13 cellular contexts compared by ENCODE assay signal in the genomic region with DNA sequence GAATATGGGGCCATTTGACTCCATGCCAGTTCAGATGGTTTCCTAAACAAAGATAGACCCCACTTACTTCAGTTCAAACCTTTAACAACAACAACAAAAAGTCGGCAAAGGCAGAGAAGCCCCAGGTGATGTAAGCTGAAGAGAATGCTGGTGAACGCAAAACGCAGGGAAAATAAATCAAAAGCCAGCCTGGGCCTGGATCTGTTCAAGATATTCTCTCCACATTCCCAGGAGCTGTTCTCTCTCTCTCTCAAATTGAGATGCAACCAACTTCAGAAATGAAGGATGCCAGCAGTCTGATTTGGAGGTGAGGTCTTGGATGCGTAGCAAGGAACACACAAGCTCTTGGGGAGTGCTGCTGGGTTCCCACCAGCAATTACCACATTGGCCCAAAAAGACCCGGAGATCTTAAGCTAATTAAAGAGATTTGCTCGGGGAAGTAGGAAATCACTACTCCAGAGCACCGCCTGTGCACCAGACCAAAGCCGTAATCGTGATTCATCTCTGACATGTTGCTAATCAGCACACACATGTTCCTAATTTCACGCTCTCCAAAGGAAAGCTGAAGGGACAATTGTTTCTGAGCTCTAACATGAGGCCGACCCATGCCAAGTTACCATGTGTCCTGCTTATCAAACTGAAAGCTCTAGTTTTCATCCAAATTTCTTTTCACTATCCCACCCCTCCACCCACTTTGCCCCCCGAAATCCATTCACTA. TPM values are rescaled to one million over a fixed set of nuclear protein-coding genes. Genes with fewer than 3 reads are reported as not detected.
DNase-seq lines count a peak whose midpoint lies in the region; ATAC-seq and TF ChIP-seq lines count a peak whose summit lies in the region.
"Had no signal": no experiment of that assay in that cellular context is flagged by ENCODE, and none has a peak within 500 bp of the region (broad histone marks: within the 10 kb centered on the region; RNA-seq: fewer than 3 reads in every experiment).

No MANE protein-coding gene starts in this region.

- no peak for TF ChIP-seq POLR2A in esophagus muscularis mucosa (IDR thresholded peaks at IDR 0.05; ENCODE audit: low read depth)

- 67% methylated on average over 12 of the region's 12 CpGs for WGBS in esophagus muscularis mucosa

- no peak for ATAC-seq in GM21619 (IDR thresholded peaks at IDR 0.05; ENCODE audit: unreplicated experiment)

- DNase-seq in esophagus muscularis mucosa (ENCODE audit: extremely low spot score) (no peak), mesothelial cell of epicardium (ENCODE audit: low spot score in 2 of 2, unreplicated experiment in 2 of 2) (peak in 1 of 2 experiments; percentile 55), type B pancreatic cell (ENCODE audit: extremely low spot score, unreplicated experiment) (no peak), head of caudate nucleus (no peak), COR-L47 (lab: John Stamatoyannopoulos, UW) (no peak)
- DNase-seq: anterior cingulate cortex; DMS79; NCI-H1092 treated with DMSO at 0.1 percent for 48 hours; NCI-H748 treated with DMSO at 0.1 percent for 48 hours; stimulated activated CD4-positive, alpha-beta T cell treated with anti-CD3 and anti-CD28 coated beads, Interleukin-4, amount 100 ng/mL, for 4 hours had no signal

- H3K9me3 ChIP-seq in HUES6 (ENCODE audit: control insufficient read depth, insufficient read depth, low read depth, low read length) (no peaks in the 10 kb centered on the region), esophagus muscularis mucosa (no peaks in the 10 kb centered on the region)
- H3K9me3 ChIP-seq: tibial nerve had no signal

- H3K4me3 ChIP-seq in HUES6 (ENCODE audit: low read depth, low read length) (no peak overlapping the region), esophagus muscularis mucosa (no peak overlapping the region)

- H3K27ac ChIP-seq in HUES6 (ENCODE audit: low read depth, low read length), result peak overlapping the region; percentile 96; the same call in 1 of the 2 replicates
- H3K27ac ChIP-seq in esophagus muscularis mucosa (replicated peaks in 1 of 4), result peak overlapping the region; percentile 12 to 44 (median 33)

- peak overlapping the region; percentile 86 for H3K9ac ChIP-seq in HUES6 (ENCODE audit: low read length)

- intact Hi-C loops in esophagus muscularis mucosa (cut with DNase I), result no loop called here
- intact Hi-C loops in head of caudate nucleus (cut with DNase I), result no loop called here

- H3K9me3 Mint-ChIP-seq in mesothelial cell of epicardium (no peaks in the 10 kb centered on the region), type B pancreatic cell (no peaks in the 10 kb centered on the region)

- H3K27me3 Mint-ChIP-seq in mesothelial cell of epicardium (ENCODE audit: low read depth) (no peaks in the 10 kb centered on the region), type B pancreatic cell (no peaks in the 10 kb centered on the region)

- TF ChIP-seq CTCF in esophagus muscularis mucosa (IDR thresholded peaks at IDR 0.05) (no peak), mesothelial cell of epicardium (IDR thresholded peaks at IDR 0.05; ENCODE audit: unreplicated experiment) (no peak), type B pancreatic cell (conservative IDR thresholded peaks at IDR 0.05) (no peak)

- H3K27me3 ChIP-seq in HUES6 (ENCODE audit: control insufficient read depth, insufficient read depth, low read length) (peaks cover 6% of the 10 kb centered on the region; the same call in 1 of the 2 replicates), esophagus muscularis mucosa (no peaks in the 10 kb centered on the region)
- H3K27me3 ChIP-seq: tibial nerve had no signal

- peaks cover 3% of the 10 kb centered on the region for H3K36me3 Mint-ChIP-seq in mesothelial cell of epicardium
- peaks cover 12% of the 10 kb centered on the region for H3K36me3 Mint-ChIP-seq in type B pancreatic cell

- H3K27ac Mint-ChIP-seq in mesothelial cell of epicardium (peak overlapping the region; percentile 97), type B pancreatic cell (peak overlapping the region; percentile 62)

- peaks cover 5% of the 10 kb centered on the region for H3K36me3 ChIP-seq in HUES6 (ENCODE audit: control insufficient read depth, insufficient read depth, low read length)
- no peaks in the 10 kb centered on the region for H3K36me3 ChIP-seq in esophagus muscularis mucosa
- H3K36me3 ChIP-seq: tibial nerve had no signal

- H3K4me1 Mint-ChIP-seq in mesothelial cell of epicardium, result peaks cover 59% of the 10 kb centered on the region
- H3K4me1 Mint-ChIP-seq in type B pancreatic cell (ENCODE audit: unreplicated experiment), result peaks cover 60% of the 10 kb centered on the region

- peak overlapping the region; percentile 36 for H3K4me3 Mint-ChIP-seq in mesothelial cell of epicardium
- peak overlapping the region; percentile 57 for H3K4me3 Mint-ChIP-seq in type B pancreatic cell

- TF ChIP-seq EP300 in esophagus muscularis mucosa (IDR thresholded peaks at IDR 0.05), result no peak

- H3K4me1 ChIP-seq in HUES6 (ENCODE audit: control insufficient read depth, insufficient read depth, low read length), result peaks cover 85% of the 10 kb centered on the region
- peaks cover 0 to 14% (median 0%) of the 10 kb centered on the region in 4 donors for H3K4me1 ChIP-seq in esophagus muscularis mucosa

RNA-seq across cellular contexts. Expression of a gene that starts 37.1 kb away (rescaled TPM):
- total RNA-seq in esophagus muscularis mucosa, result 10 to 100 TPM in 2 of 4 donors, 1 to 10 TPM in 2; 6.1 to 13.2 (median 9.5) TPM
- 27.5 to 30.3 TPM (median 27.9 TPM) in 3 replicates for total RNA-seq in mesothelial cell of epicardium
- 14.8 and 47.4 TPM in 2 replicates for total RNA-seq in type B pancreatic cell (ENCODE audit: low replicate concordance)
